In the genomic region with DNA sequence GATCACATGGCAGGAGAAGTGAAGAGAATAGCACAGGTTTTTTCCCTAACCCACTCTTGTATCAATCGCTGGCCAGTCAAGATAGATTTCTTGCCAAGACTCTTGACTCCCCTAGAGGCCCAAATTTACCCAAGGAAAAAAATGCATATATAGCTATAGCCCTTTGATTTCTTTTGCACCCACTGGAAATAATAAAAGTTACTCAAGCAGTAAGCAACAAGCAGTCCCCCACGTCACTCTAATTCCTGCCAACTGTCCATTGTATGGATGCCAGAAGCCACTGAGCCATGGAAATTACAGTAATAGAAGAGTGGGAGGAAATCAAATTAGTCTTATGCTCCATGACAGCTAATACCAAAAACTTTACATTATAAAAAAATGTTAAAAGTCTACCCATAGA, we compare ENCODE assay signal across 14 cellular contexts.
DNase-seq lines count a peak whose midpoint lies in the region; ATAC-seq and TF ChIP-seq lines count a peak whose summit lies in the region.
"Had no signal": no experiment of that assay in that cellular context is flagged by ENCODE, and none has a peak within 500 bp of the region (broad histone marks: within the 10 kb centered on the region; RNA-seq: fewer than 3 reads in every experiment).

No MANE protein-coding gene starts in this region.

- POLR2A ChIA-PET in activated CD4-positive, alpha-beta T cell treated with anti-CD3 and anti-CD28 coated beads for 36 hours (lab: Charles Lee) = no interaction called here

- TF ChIP-seq CTCF in cardiac fibroblast (IDR thresholded peaks at IDR 0.05; ENCODE audit: low read depth, low read length) = no peak

- ATAC-seq in activated CD4-positive, alpha-beta T cell treated with anti-CD3 and anti-CD28 coated beads for 36 hours = no peak
- ATAC-seq in HG03196 (IDR thresholded peaks at IDR 0.05; ENCODE audit: unreplicated experiment) (no peak), GM18505 (IDR thresholded peaks at IDR 0.05; ENCODE audit: unreplicated experiment) (no peak)
- ATAC-seq: A549 had no signal

- CTCF ChIA-PET in activated CD4-positive, alpha-beta T cell treated with anti-CD3 and anti-CD28 coated beads for 36 hours (lab: Charles Lee) = interaction anchor here (0.7 to 1.6 kb wide), 3 partner anchors 17 to 129 kb away, joined by 3 to 5 read pairs (median 3); no protein-coding TSS in a partner anchor

- no peak overlapping the region for H3K4me3 ChIP-seq in cardiac fibroblast (replicated peaks in 1 of 2; ENCODE audit: low read depth in 2 of 2, low read length in 2 of 2)
- H3K4me3 ChIP-seq: A549, SK-N-MC had no signal

- intact Hi-C loops in activated CD4-positive, alpha-beta T cell treated with anti-CD3 and anti-CD28 coated beads for 36 hours (cut with DNase I, micrococcal nuclease) = loop anchor here (2.0 to 10.0 kb wide), 2 partner anchors 171 to 643 kb away; a partner anchor contains a TSS

- no peak overlapping the region for H3K4me3 Mint-ChIP-seq in activated CD4-positive, alpha-beta T cell treated with anti-CD3 and anti-CD28 coated beads for 36 hours

- no peak for TF ChIP-seq POLR2A in GM18505 (IDR thresholded peaks at IDR 0.05; ENCODE audit: borderline replicate concordance, extremely low read depth, insufficient read depth, insufficient read length)

- peak overlapping the region; percentile 100 for H3K27ac Mint-ChIP-seq in activated CD4-positive, alpha-beta T cell treated with anti-CD3 and anti-CD28 coated beads for 36 hours

- peaks cover 60% of the 10 kb centered on the region for H3K4me1 Mint-ChIP-seq in activated CD4-positive, alpha-beta T cell treated with anti-CD3 and anti-CD28 coated beads for 36 hours

- no peaks in the 10 kb centered on the region for H3K27me3 Mint-ChIP-seq in activated CD4-positive, alpha-beta T cell treated with anti-CD3 and anti-CD28 coated beads for 36 hours

- DNase-seq in activated CD4-positive, alpha-beta T cell treated with anti-CD3 and anti-CD28 coated beads for 36 hours = no peak
- no peak for DNase-seq in activated CD4-positive, alpha-beta T cell treated with anti-CD3 and anti-CD28 coated beads, Interleukin-2, amount 50 U/mL, for 4 hours
- DNase-seq in NCI-H446 (lab: John Stamatoyannopoulos, UW) = peak; percentile 86 to 88
- DNase-seq in cardiac fibroblast (ENCODE audit: low read depth in 2 of 2) = peak; percentile 41 to 83
- peak; percentile 91 for DNase-seq in renal cortical epithelial cell (ENCODE audit: low read depth)
- DNase-seq in Ammon's horn (ENCODE audit: low spot score) = no peak
- DNase-seq: activated CD4-positive, alpha-beta T cell treated with anti-CD3 and anti-CD28 coated beads for 48 hours; anterior cingulate cortex; midbrain; NCI-H1930 had no signal

- H3K9me3 Mint-ChIP-seq in activated CD4-positive, alpha-beta T cell treated with anti-CD3 and anti-CD28 coated beads for 36 hours (ENCODE audit: low read depth) = peaks cover 5% of the 10 kb centered on the region

- H3K36me3 Mint-ChIP-seq in activated CD4-positive, alpha-beta T cell treated with anti-CD3 and anti-CD28 coated beads for 36 hours (ENCODE audit: low read depth) = peaks cover 5% of the 10 kb centered on the region

Comparison
In these comparisons a context has a peak if more than half of its experiments do, and no peak if none do; other contexts are left out.
1. DNase-seq: peak in NCI-H446 (2 of 2), cardiac fibroblast (2 of 2) and renal cortical epithelial cell (single experiment); none in activated CD4-positive, alpha-beta T cell treated with anti-CD3 and anti-CD28 coated beads for 36 hours (single experiment), activated CD4-positive, alpha-beta T cell treated with anti-CD3 and anti-CD28 coated beads, Interleukin-2, amount 50 U/mL, for 4 hours (0 of 2) and Ammon's horn (single experiment).